In the genomic region with DNA sequence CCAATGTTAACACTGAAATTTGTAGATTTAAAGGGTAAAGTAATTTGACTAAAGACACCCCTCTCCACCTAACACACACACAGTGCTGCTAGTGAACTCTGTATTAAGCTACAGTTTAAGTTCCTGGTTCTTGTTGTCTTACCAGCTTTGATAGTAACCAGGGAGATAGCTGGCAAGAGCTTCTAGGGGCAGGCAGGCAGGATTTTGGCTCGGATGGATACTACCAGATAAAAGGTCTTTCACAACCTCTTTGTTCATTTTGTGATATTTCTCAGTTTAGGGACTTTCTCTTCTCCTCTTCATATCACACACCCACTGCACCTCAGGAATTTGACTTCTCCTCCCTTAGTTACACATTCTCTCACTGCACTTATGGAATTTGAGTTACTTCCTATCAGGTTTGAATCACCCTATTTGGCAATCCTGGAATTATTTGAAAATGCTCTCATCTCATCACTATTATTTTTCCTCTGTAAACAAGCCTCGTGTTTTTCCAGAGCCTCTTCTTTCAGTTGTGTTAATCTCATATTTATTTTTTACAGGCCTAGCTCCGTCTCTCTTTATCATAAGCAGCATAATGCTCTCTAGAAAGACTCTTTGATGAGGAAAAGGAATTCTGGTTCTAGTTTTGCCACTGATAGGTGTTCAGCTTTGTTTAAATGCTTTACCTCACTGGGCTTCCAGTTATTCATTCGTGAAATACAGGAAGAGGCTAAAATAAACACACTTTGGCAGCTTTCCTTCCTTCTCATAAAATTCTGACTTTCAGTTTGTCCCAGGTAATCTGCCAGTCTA, we compare ENCODE assay signal across 10 cellular contexts. TPM values are rescaled to one million over a fixed set of nuclear protein-coding genes. Genes with fewer than 3 reads are reported as not detected.
DNase-seq lines count a peak whose midpoint lies in the region; ATAC-seq and TF ChIP-seq lines count a peak whose summit lies in the region.
"Had no signal": no experiment of that assay in that cellular context is flagged by ENCODE, and none has a peak within 500 bp of the region (broad histone marks: within the 10 kb centered on the region; RNA-seq: fewer than 3 reads in every experiment).

No MANE protein-coding gene starts in this region.

- no peak for ATAC-seq in HG03460 (IDR thresholded peaks at IDR 0.05; ENCODE audit: unreplicated experiment)

- peaks cover 9% of the 10 kb centered on the region for H3K9me3 Mint-ChIP-seq in Calu3 (ENCODE audit: low read depth, unreplicated experiment)

- H3K27me3 Mint-ChIP-seq in Calu3 (ENCODE audit: unreplicated experiment): no peaks in the 10 kb centered on the region

- peaks cover 9% of the 10 kb centered on the region for H3K36me3 Mint-ChIP-seq in Calu3 (ENCODE audit: insufficient read depth, unreplicated experiment)

- peaks cover 51% of the 10 kb centered on the region for H3K4me1 Mint-ChIP-seq in Calu3 (ENCODE audit: low read depth, unreplicated experiment)
- H3K4me1 Mint-ChIP-seq: activated B cell treated with CpG ODN at 0.5 μM for 24 hours had no signal

- intact Hi-C loops in Calu3 (cut with micrococcal nuclease; ENCODE audit: unreplicated experiment): loop anchor here (1.0 kb wide), 2 partner anchors 22 to 29 kb away; no protein-coding TSS in a partner anchor

- CTCF ChIA-PET in Calu3 (lab: Charles Lee): interaction anchor here (0.7 to 4.6 kb wide), 17 partner anchors 11 to 333 kb away, joined by 3 to 37 read pairs (median 4); a partner anchor contains a TSS

- BruUV-seq in Calu3 (replicated peaks; lab: Mats Ljungman, UMichigan): no TSS peak

- DNase-seq in Calu3 (peak; percentile 66), RPMI7951 (ENCODE audit: low read depth) (peak; percentile 85), fibroblast of gingiva (ENCODE audit: low read depth) (peak; percentile 81), non-pigmented ciliary epithelial cell (ENCODE audit: low read depth) (peak; percentile 95), NCI-H345 treated with DMSO at 0.1 percent for 48 hours (lab: John Stamatoyannopoulos, UW; ENCODE audit: unreplicated experiment) (no peak), pons (ENCODE audit: low spot score) (no peak)
- no peak for DNase-seq in activated CD4-positive, alpha-beta T cell treated with anti-CD3 and anti-CD28 coated beads for 48 hours
- DNase-seq: activated B cell treated with CpG ODN at 0.5 μM for 24 hours, hypothalamus had no signal

- H3K27ac Mint-ChIP-seq in Calu3 (ENCODE audit: unreplicated experiment): peak overlapping the region; percentile 98
- H3K27ac Mint-ChIP-seq: activated B cell treated with CpG ODN at 0.5 μM for 24 hours had no signal

- peak overlapping the region; percentile 51 for H3K4me3 Mint-ChIP-seq in Calu3 (ENCODE audit: low read depth, unreplicated experiment)
- H3K4me3 Mint-ChIP-seq: activated B cell treated with CpG ODN at 0.5 μM for 24 hours had no signal

- TF ChIP-seq CTCF in Calu3 (IDR thresholded peaks at IDR 0.05; ENCODE audit: unreplicated experiment): no peak

RNA-seq across cellular contexts. Expression of a gene that starts 23.0 kb away (rescaled TPM):
- 204 and 253 TPM in 2 replicates for total RNA-seq in Calu3 (2022)
- 0.59 and 1.3 TPM in 2 replicates for total RNA-seq in RPMI7951 (2014; rRNA removed; shearing (Covaris generic))
- total RNA-seq: activated B cell treated with CpG ODN at 0.5 μM for 24 hours had no signal

RNA-seq across cellular contexts. Expression of a gene that starts 42.7 kb away (rescaled TPM):
- 2.9 and 4.8 TPM in 2 replicates for total RNA-seq in Calu3 (2022)
- total RNA-seq in RPMI7951 (2014; rRNA removed; shearing (Covaris generic)): not detected in 2 replicates
- total RNA-seq: activated B cell treated with CpG ODN at 0.5 μM for 24 hours had no signal

Comparison
In these comparisons a context has a peak if more than half of its experiments do, and no peak if none do; other contexts are left out.
1. DNase-seq: peak in Calu3 (single experiment), RPMI7951 (single experiment), fibroblast of gingiva (single experiment) and non-pigmented ciliary epithelial cell (single experiment); none in activated CD4-positive, alpha-beta T cell treated with anti-CD3 and anti-CD28 coated beads for 48 hours (single experiment), NCI-H345 treated with DMSO at 0.1 percent for 48 hours (single experiment) and pons (single experiment).
2. RNA of a gene that starts 23.0 kb away (total RNA-seq): 204 to 253 TPM in Calu3; 0.59 to 1.3 TPM in RPMI7951; every median in the first group is over 10 times any median in the second.